In genomic region chrX:150060406-150060805, GRCh38 we compare ENCODE assay signal across 1 cellular context.
TF ChIP-seq lines count a peak whose summit lies in the region.

No MANE protein-coding gene starts in this region.

TF ChIP-seq in SK-N-SH treated with all-trans-retinoic acid at 6 μM for 48 hours, 23 proteins besides CTCF, POLR2A, EP300 and RAD21:
- TF ChIP-seq RARB (CRISPR knock-in tag; IDR thresholded peaks at IDR 0.05) (no peak), ARNTL (CRISPR knock-in tag; IDR thresholded peaks at IDR 0.05; ENCODE audit: borderline replicate concordance, low read depth) (no peak), PATZ1 (CRISPR knock-in tag; IDR thresholded peaks at IDR 0.05; ENCODE audit: borderline replicate concordance) (no peak), GLIS3 (CRISPR knock-in tag; IDR thresholded peaks at IDR 0.05) (no peak), ZNF8 (CRISPR knock-in tag; IDR thresholded peaks at IDR 0.05) (no peak), ZFP30 (CRISPR knock-in tag; IDR thresholded peaks at IDR 0.05) (no peak), TSHZ2 (CRISPR knock-in tag; IDR thresholded peaks at IDR 0.05) (no peak), PPARA (CRISPR knock-in tag; IDR thresholded peaks at IDR 0.05; ENCODE audit: borderline replicate concordance) (no peak), TOX (CRISPR knock-in tag; IDR thresholded peaks at IDR 0.05; ENCODE audit: borderline replicate concordance) (no peak), BACH2 (CRISPR knock-in tag; IDR thresholded peaks at IDR 0.05; ENCODE audit: borderline replicate concordance) (no peak), ZNF565 (CRISPR knock-in tag; conservative IDR thresholded peaks at IDR 0.05; ENCODE audit: low read depth) (no peak), ESRRG (CRISPR knock-in tag; IDR thresholded peaks at IDR 0.05) (no peak), ZC3H10 (CRISPR knock-in tag; IDR thresholded peaks at IDR 0.05) (no peak), ISL1 (CRISPR knock-in tag; IDR thresholded peaks at IDR 0.05) (no peak), OSR1 (CRISPR knock-in tag; IDR thresholded peaks at IDR 0.05) (no peak), CSRNP3 (CRISPR knock-in tag; IDR thresholded peaks at IDR 0.05) (no peak), CSDC2 (CRISPR knock-in tag; IDR thresholded peaks at IDR 0.05) (no peak), CREB5 (CRISPR knock-in tag; IDR thresholded peaks at IDR 0.05; ENCODE audit: low read depth) (no peak)
